Comparison of ENCODE assay signal across 9 cellular contexts in the genomic region with DNA sequence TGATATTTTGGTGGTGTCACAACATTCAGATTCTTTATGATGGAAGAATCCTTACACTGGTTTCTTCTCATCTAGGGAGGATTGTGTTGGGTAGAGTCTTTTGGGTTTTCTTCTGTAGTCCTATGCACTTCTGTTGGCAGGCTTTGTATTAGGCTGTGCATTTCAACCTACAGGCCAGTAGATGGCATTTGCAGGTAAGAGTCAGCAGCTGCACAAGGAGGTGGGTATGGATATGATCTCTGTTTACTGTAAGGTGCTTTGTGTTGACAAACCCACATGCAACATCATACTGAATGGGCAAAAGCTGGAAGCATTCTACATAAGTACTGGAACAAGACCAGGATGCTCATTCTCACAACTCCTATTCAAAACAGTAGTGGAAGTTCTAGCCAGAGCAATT.
DNase-seq lines count a peak whose midpoint lies in the region; ATAC-seq and TF ChIP-seq lines count a peak whose summit lies in the region.
"Had no signal": no experiment of that assay in that cellular context is flagged by ENCODE, and none has a peak within 500 bp of the region (broad histone marks: within the 10 kb centered on the region; RNA-seq: fewer than 3 reads in every experiment).

No MANE protein-coding gene starts in this region.

- CTCF ChIA-PET in HEK293T (lab: Yijun Ruan, JAX), result no interaction called here

- H3K4me3 ChIP-seq in OCI-LY3 (ENCODE audit: low read length) (no peak overlapping the region), epithelial cell of proximal tubule (ENCODE audit: low read depth, low read length) (no peak overlapping the region), heart right ventricle (no peak overlapping the region)

- H4K20me1 ChIP-seq in OCI-LY3 (ENCODE audit: insufficient read depth, low read length), result no peaks in the 10 kb centered on the region

- H3K9me3 ChIP-seq in OCI-LY3 (ENCODE audit: insufficient read depth, low read length) (no peaks in the 10 kb centered on the region), heart right ventricle (peaks cover 0 to 52% (median 20%) of the 10 kb centered on the region in 11 donors)

- no peak overlapping the region for H3K4me2 ChIP-seq in OCI-LY3 (ENCODE audit: low read length)

- no peaks in the 10 kb centered on the region for H3K36me3 ChIP-seq in OCI-LY3 (replicated peaks; ENCODE audit: low read depth, low read length)
- H3K36me3 ChIP-seq in heart right ventricle, result no peaks in the 10 kb centered on the region

- intact Hi-C loops in heart right ventricle (cut with DNase I), result no loop called here

- H3K27me3 ChIP-seq in OCI-LY3 (ENCODE audit: low read depth, low read length) (no peaks in the 10 kb centered on the region), heart right ventricle (no peaks in the 10 kb centered on the region)

- H2AFZ ChIP-seq in OCI-LY3 (ENCODE audit: low read depth, low read length), result no peak overlapping the region

- DNase-seq in COR-L47 (lab: John Stamatoyannopoulos, UW), result peak; percentile 38
- peak; percentile 4 for DNase-seq in HEK293T (ENCODE audit: extremely low spot score)
- no peak for DNase-seq in epithelial cell of proximal tubule (ENCODE audit: low read depth)
- DNase-seq in heart right ventricle, result no peak
- DNase-seq: activated naive CD4-positive, alpha-beta T cell treated with Interleukin-2 at 50 U/mL for 16 hours had no signal

- H3K79me2 ChIP-seq in OCI-LY3 (ENCODE audit: low read length), result no peaks in the 10 kb centered on the region

- ATAC-seq in GM21367 (IDR thresholded peaks at IDR 0.05; ENCODE audit: unreplicated experiment) (no peak), heart right ventricle (no peak), GM19351 (IDR thresholded peaks at IDR 0.05; ENCODE audit: unreplicated experiment) (no peak), HG03565 (IDR thresholded peaks at IDR 0.05; ENCODE audit: unreplicated experiment) (no peak)

- no peak overlapping the region for H3K9ac ChIP-seq in OCI-LY3 (ENCODE audit: low read length)

- no peaks in the 10 kb centered on the region for H3K4me1 ChIP-seq in OCI-LY3 (ENCODE audit: low read length)
- H3K4me1 ChIP-seq in heart right ventricle, result no peaks in the 10 kb centered on the region

- TF ChIP-seq CTCF in OCI-LY3 (IDR thresholded peaks at IDR 0.05; ENCODE audit: low read depth, low read length) (peak; percentile 43), epithelial cell of proximal tubule (conservative IDR thresholded peaks at IDR 0.05; ENCODE audit: low read depth, low read length) (peak; percentile 71), heart right ventricle (IDR thresholded peaks at IDR 0.05) (no peak)

- POLR2A ChIA-PET in HEK293T (lab: Yijun Ruan, JAX), result no interaction called here

- no peak overlapping the region for H3K27ac ChIP-seq in OCI-LY3 (ENCODE audit: low read length)
- no peak overlapping the region for H3K27ac ChIP-seq in heart right ventricle

TF ChIP-seq in HEK293T, 16 proteins besides CTCF, POLR2A, EP300 and RAD21:
- TF ChIP-seq TARDBP (IDR thresholded peaks at IDR 0.05) (no peak), L3MBTL2 (conservative IDR thresholded peaks at IDR 0.05) (no peak), NFRKB (IDR thresholded peaks at IDR 0.05) (no peak), ARNT (IDR thresholded peaks at IDR 0.05) (no peak), ELF4 (IDR thresholded peaks at IDR 0.05) (no peak), FOXM1 (IDR thresholded peaks at IDR 0.05; ENCODE audit: borderline replicate concordance) (no peak), SUZ12 (IDR thresholded peaks at IDR 0.05) (no peak), FOXK2 (IDR thresholded peaks at IDR 0.05) (no peak), SP1 (IDR thresholded peaks at IDR 0.05) (no peak), LEF1 (IDR thresholded peaks at IDR 0.05; ENCODE audit: borderline replicate concordance) (no peak), FOXA1 (IDR thresholded peaks at IDR 0.05) (no peak), BHLHE40 (IDR thresholded peaks at IDR 0.05; ENCODE audit: borderline replicate concordance) (no peak), ZNF384 (IDR thresholded peaks at IDR 0.05) (no peak), HDGF (IDR thresholded peaks at IDR 0.05; ENCODE audit: borderline replicate concordance) (no peak), CTBP1 (IDR thresholded peaks at IDR 0.05; ENCODE audit: borderline replicate concordance) (no peak)
- TF ChIP-seq, protein P1, sequence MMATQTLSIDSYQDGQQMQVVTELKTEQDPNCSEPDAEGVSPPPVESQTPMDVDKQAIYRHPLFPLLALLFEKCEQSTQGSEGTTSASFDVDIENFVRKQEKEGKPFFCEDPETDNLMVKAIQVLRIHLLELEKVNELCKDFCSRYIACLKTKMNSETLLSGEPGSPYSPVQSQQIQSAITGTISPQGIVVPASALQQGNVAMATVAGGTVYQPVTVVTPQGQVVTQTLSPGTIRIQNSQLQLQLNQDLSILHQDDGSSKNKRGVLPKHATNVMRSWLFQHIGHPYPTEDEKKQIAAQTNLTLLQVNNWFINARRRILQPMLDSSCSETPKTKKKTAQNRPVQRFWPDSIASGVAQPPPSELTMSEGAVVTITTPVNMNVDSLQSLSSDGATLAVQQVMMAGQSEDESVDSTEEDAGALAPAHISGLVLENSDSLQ (IDR thresholded peaks at IDR 0.05), result no peak

Comparison
In these comparisons a context has a peak if more than half of its experiments do, and no peak if none do; other contexts are left out.
1. DNase-seq: peak in COR-L47 (single experiment) and HEK293T (single experiment); none in epithelial cell of proximal tubule (single experiment) and heart right ventricle (0 of 2).
2. CTCF ChIP-seq: peak in OCI-LY3 (single experiment) and epithelial cell of proximal tubule (single experiment); none in heart right ventricle (0 of 9).